In the genomic region with DNA sequence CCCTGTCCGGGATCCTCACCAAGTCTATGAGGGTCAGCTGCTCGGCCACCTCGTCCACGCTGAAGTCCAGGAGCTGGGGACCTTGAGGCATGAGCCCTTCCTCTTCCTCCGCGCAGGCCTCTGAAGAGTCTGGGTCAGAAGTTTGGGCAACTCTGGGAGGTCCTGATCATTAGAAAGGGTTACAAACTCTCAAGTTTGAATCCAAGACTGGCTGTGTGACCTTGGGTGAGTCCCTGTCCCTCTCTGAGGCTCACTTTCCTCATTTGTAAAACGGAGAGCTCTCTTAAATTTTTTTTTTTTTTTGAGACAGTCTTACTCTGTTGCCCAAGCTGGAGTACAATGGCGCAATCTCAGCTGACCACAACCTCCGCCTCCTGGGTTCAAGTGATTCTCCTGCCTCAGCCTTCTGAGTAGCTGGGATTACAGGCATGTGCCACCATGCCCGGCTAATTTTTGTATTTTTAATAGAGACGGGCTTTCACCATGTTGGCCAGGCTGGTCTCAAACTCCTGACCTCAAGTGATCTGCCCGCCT, we compare ENCODE assay signal across 1 cellular context.
TF ChIP-seq lines count a peak whose summit lies in the region.

No MANE protein-coding gene starts in this region.

TF ChIP-seq in H1, 55 proteins besides CTCF, POLR2A, EP300 and RAD21:
- TF ChIP-seq KDM1A (IDR thresholded peaks at IDR 0.05; ENCODE audit: borderline replicate concordance, low read length), result peak; percentile 61; the same call in 1 of the 2 replicates
